ENCODE assay signal across 31 cellular contexts in genomic region chr20:43631598-43631997, GRCh38.
"Had no signal": no experiment of that assay in that cellular context is flagged by ENCODE, and none has a peak within 500 bp of the region (broad histone marks: within the 10 kb centered on the region; RNA-seq: fewer than 3 reads in every experiment).

No MANE protein-coding gene starts in this region.

- H3K27me3 ChIP-seq: Peyer's patch, SJCRH30 had no signal

- H3K27ac Mint-ChIP-seq: activated CD4-positive, alpha-beta T cell treated with anti-CD3 and anti-CD28 coated beads, Interleukin-2, amount 10 ng/mL, durations not matched to agents 24 days and 14 days; activated CD8-positive, alpha-beta T cell treated with anti-CD3 and anti-CD28 coated beads, Interleukin-2, amount 10 ng/mL, durations not matched to agents 7 days and 5 days; activated naive CD8-positive, alpha-beta T cell treated with anti-CD3 and anti-CD28 coated beads for 36 hours; activated T-cell treated with anti-CD3 and anti-CD28 coated beads, Interleukin-2, amount 50 U/mL, for 72 hours; activated T-helper 17 cell treated with anti-CD3 and anti-CD28 coated beads, Interleukin-2, amount 50 U/mL, for 72 hours; IgD-negative memory B cell had no signal

- H3K4me3 ChIP-seq: Peyer's patch, SJCRH30, SK-N-MC had no signal

- H3K4me1 Mint-ChIP-seq: activated naive CD8-positive, alpha-beta T cell treated with anti-CD3 and anti-CD28 coated beads for 36 hours; activated T-helper 17 cell treated with anti-CD3 and anti-CD28 coated beads, Interleukin-2, amount 50 U/mL, for 72 hours; IgD-negative memory B cell had no signal

- H3K4me3 Mint-ChIP-seq: activated CD4-positive, alpha-beta T cell treated with anti-CD3 and anti-CD28 coated beads, Interleukin-2, amount 10 ng/mL, durations not matched to agents 24 days and 14 days; activated CD8-positive, alpha-beta T cell treated with anti-CD3 and anti-CD28 coated beads, Interleukin-2, amount 10 ng/mL, durations not matched to agents 7 days and 5 days; activated naive CD8-positive, alpha-beta T cell treated with anti-CD3 and anti-CD28 coated beads for 36 hours; activated T-cell treated with anti-CD3 and anti-CD28 coated beads, Interleukin-2, amount 50 U/mL, for 72 hours; activated T-helper 17 cell treated with anti-CD3 and anti-CD28 coated beads, Interleukin-2, amount 50 U/mL, for 72 hours; IgD-negative memory B cell had no signal

- H3K9me3 ChIP-seq: Peyer's patch, SJCRH30 had no signal

- H3K4me1 ChIP-seq: Peyer's patch, SJCRH30 had no signal

- ATAC-seq: activated CD8-positive, alpha-beta T cell treated with anti-CD3 and anti-CD28 coated beads, Interleukin-2, amount 10 ng/mL, durations not matched to agents 7 days and 5 days; activated T-cell treated with anti-CD3 and anti-CD28 coated beads, Interleukin-2, amount 50 U/mL, for 72 hours; activated T-helper 17 cell treated with anti-CD3 and anti-CD28 coated beads, Interleukin-2, amount 50 U/mL, for 72 hours; PC-3 had no signal

- H3K27ac ChIP-seq: Peyer's patch, SJCRH30, SK-N-MC had no signal

- H3K27me3 Mint-ChIP-seq: activated CD4-positive, alpha-beta T cell treated with anti-CD3 and anti-CD28 coated beads, Interleukin-2, amount 10 ng/mL, durations not matched to agents 24 days and 14 days; activated naive CD8-positive, alpha-beta T cell treated with anti-CD3 and anti-CD28 coated beads for 36 hours; activated T-helper 17 cell treated with anti-CD3 and anti-CD28 coated beads, Interleukin-2, amount 50 U/mL, for 72 hours; IgD-negative memory B cell had no signal

- H3K9me3 Mint-ChIP-seq: activated CD4-positive, alpha-beta T cell treated with anti-CD3 and anti-CD28 coated beads, Interleukin-2, amount 10 ng/mL, durations not matched to agents 24 days and 14 days; activated naive CD8-positive, alpha-beta T cell treated with anti-CD3 and anti-CD28 coated beads for 36 hours; activated T-cell treated with anti-CD3 and anti-CD28 coated beads, Interleukin-2, amount 50 U/mL, for 72 hours; activated T-helper 17 cell treated with anti-CD3 and anti-CD28 coated beads, Interleukin-2, amount 50 U/mL, for 72 hours; IgD-negative memory B cell had no signal

- DNase-seq: activated CD4-positive, alpha-beta T cell treated with anti-CD3 and anti-CD28 coated beads, Interleukin-2, amount 10 ng/mL, durations not matched to agents 24 days and 14 days; activated CD4-positive, alpha-beta T cell treated with anti-CD3 and anti-CD28 coated beads, Interleukin-2, amount 50 U/mL, for 4 hours; activated CD8-positive, alpha-beta memory T cell treated with anti-CD3 and anti-CD28 coated beads, Interleukin-2, amount 50 U/mL, for 4 hours; activated CD8-positive, alpha-beta T cell treated with anti-CD3 and anti-CD28 coated beads, Interleukin-2, amount 10 ng/mL, durations not matched to agents 7 days and 5 days; activated effector memory CD4-positive, alpha-beta T cell treated with anti-CD3 and anti-CD28 coated beads, Interleukin-2, amount 50 U/mL, for 16 hours; activated naive CD4-positive, alpha-beta T cell; activated naive CD4-positive, alpha-beta T cell treated with anti-CD3 and anti-CD28 coated beads, Interleukin-2, amount 50 U/mL, for 16 hours; activated naive CD8-positive, alpha-beta T cell treated with anti-CD3 and anti-CD28 coated beads for 36 hours; activated T-cell treated with anti-CD3 and anti-CD28 coated beads, Interleukin-2, amount 50 U/mL, for 72 hours; amniotic stem cell; aorta; caudate nucleus; Karpas-422; KBM-7; NCI-H1105; NCI-H1417 treated with DMSO at 0.1 percent for 48 hours; NCI-H187 treated with DMSO at 0.1 percent for 48 hours; NCI-H2081; NCI-H226; NCI-H446 treated with DMSO at 0.1 percent for 48 hours; NCI-H524; NCI-H69; PC-3; Peyer's patch; RPMI8226; SHP77; SJCRH30; T1000 had no signal
